Comparison of ENCODE assay signal across 11 cellular contexts in genomic region chr6:15329154-15329781, GRCh38.
DNase-seq lines count a peak whose midpoint lies in the region; ATAC-seq, FAIRE-seq and TF ChIP-seq lines count a peak whose summit lies in the region.
"Had no signal": no experiment of that assay in that cellular context is flagged by ENCODE, and none has a peak within 500 bp of the region (broad histone marks: within the 10 kb centered on the region; RNA-seq: fewer than 3 reads in every experiment).

No MANE protein-coding gene starts in this region.

- peak; percentile 37 for FAIRE-seq in endometrium (lab: Jason Lieb, UNC)

- H3F3A ChIP-seq in PC-3 (ENCODE audit: low read length, unreplicated experiment), result no peaks in the 10 kb centered on the region

- H3K9me2 ChIP-seq in PC-3 (replicated peaks; ENCODE audit: low read length), result no peaks in the 10 kb centered on the region

- TF ChIP-seq CTCF in PC-3 (conservative IDR thresholded peaks at IDR 0.05; ENCODE audit: low read depth, low read length) (no peak), osteoblast (IDR thresholded peaks at IDR 0.05; ENCODE audit: extremely low read depth, low read depth, low read length) (no peak), omental fat pad (IDR thresholded peaks at IDR 0.05) (no peak)

- ATAC-seq in PC-3, result peak; percentile 95
- ATAC-seq in HG03439 (IDR thresholded peaks at IDR 0.05; ENCODE audit: unreplicated experiment), result no peak
- no peak for ATAC-seq in activated CD4-positive, CD25-positive, alpha-beta regulatory T cell treated with anti-CD3 and anti-CD28 coated beads, Interleukin-2, amount 50 U/mL, for 24 hours
- ATAC-seq in omental fat pad (ENCODE audit: low FRiP score), result no peak
- ATAC-seq: body of pancreas had no signal

- intact Hi-C loops in PC-3 (cut with micrococcal nuclease), result loop anchor here (10.0 kb wide), 1 partner anchor 116 kb away; no protein-coding TSS in a partner anchor

- H2AFZ ChIP-seq in PC-3 (ENCODE audit: low read length), result no peak overlapping the region
- H2AFZ ChIP-seq in osteoblast (ENCODE audit: low read length), result no peak overlapping the region

- BruUV-seq in PC-3 (replicated peaks; lab: Mats Ljungman, UMichigan), result no TSS peak

- CTCF ChIA-PET in PC-3 (lab: Charles Lee), result interaction anchor here (0.6 kb wide), 1 partner anchor 70 kb away, joined by 4 read pairs; no protein-coding TSS in a partner anchor

- H3K4me2 ChIP-seq in PC-3 (ENCODE audit: low read length) (peak overlapping the region; percentile 35), osteoblast (ENCODE audit: insufficient read depth, low read length) (peak overlapping the region; percentile 72)

- H3K4me1 ChIP-seq in PC-3 (ENCODE audit: insufficient read depth, low read length), result peaks cover 32% of the 10 kb centered on the region
- peaks cover 40% of the 10 kb centered on the region for H3K4me1 ChIP-seq in osteoblast (ENCODE audit: insufficient read depth, low read length)

- H3K4me3 ChIP-seq in PC-3 (ENCODE audit: low read length) (no peak overlapping the region), osteoblast (ENCODE audit: insufficient read depth, low read length) (peak overlapping the region; percentile 8)
- H3K4me3 ChIP-seq: body of pancreas, skin epidermis had no signal

- H3K36me3 ChIP-seq in PC-3 (ENCODE audit: low read depth, low read length) (no peaks in the 10 kb centered on the region), osteoblast (ENCODE audit: insufficient read depth, low read length) (no peaks in the 10 kb centered on the region)

- peak; percentile 93 for DNase-seq in GM04503 (ENCODE audit: low read depth)
- peak; percentile 75 for DNase-seq in PC-3
- DNase-seq in osteoblast (ENCODE audit: insufficient read length, low spot score, missing footprints), result peak; percentile 86
- DNase-seq in central memory CD4-positive, alpha-beta T cell, result no peak
- DNase-seq in omental fat pad (ENCODE audit: low spot score), result no peak
- DNase-seq: NCI-H526 had no signal

- H3K27ac ChIP-seq in PC-3 (ENCODE audit: low read length) (peak overlapping the region; percentile 46), osteoblast (ENCODE audit: low read depth, low read length) (peak overlapping the region; percentile 87)
- H3K27ac ChIP-seq: body of pancreas had no signal

- peaks cover 99% of the 10 kb centered on the region for H3K79me2 ChIP-seq in PC-3 (ENCODE audit: low read length)
- H3K79me2 ChIP-seq in osteoblast (ENCODE audit: insufficient read depth, low read length), result peaks cover 71% of the 10 kb centered on the region

- H3K27me3 ChIP-seq in PC-3 (ENCODE audit: low read length) (no peaks in the 10 kb centered on the region), osteoblast (ENCODE audit: insufficient read depth, low read length) (no peaks in the 10 kb centered on the region)
- H3K27me3 ChIP-seq: body of pancreas had no signal

- no peaks in the 10 kb centered on the region for H3K9me3 ChIP-seq in PC-3 (ENCODE audit: low read length)
- no peaks in the 10 kb centered on the region for H3K9me3 ChIP-seq in osteoblast (ENCODE audit: low read depth, low read length)
- H3K9me3 ChIP-seq: body of pancreas had no signal

- no peak overlapping the region for H3K9ac ChIP-seq in PC-3 (ENCODE audit: low read length)

- POLR2A ChIA-PET in PC-3 (lab: Charles Lee; ENCODE audit: unreplicated experiment), result no interaction called here

- peaks cover 37% of the 10 kb centered on the region; the same call in 1 of the 2 replicates for H4K20me1 ChIP-seq in PC-3 (ENCODE audit: low read length)
- H4K20me1 ChIP-seq in osteoblast (ENCODE audit: insufficient read depth, low read length), result peaks cover 29% of the 10 kb centered on the region

Comparison
In these comparisons a context has a peak if more than half of its experiments do, and no peak if none do; other contexts are left out.
1. DNase-seq: peak in GM04503 (single experiment), PC-3 (single experiment) and osteoblast (single experiment); none in central memory CD4-positive, alpha-beta T cell (single experiment) and omental fat pad (single experiment).